20 cellular contexts compared by ENCODE assay signal in the genomic region with DNA sequence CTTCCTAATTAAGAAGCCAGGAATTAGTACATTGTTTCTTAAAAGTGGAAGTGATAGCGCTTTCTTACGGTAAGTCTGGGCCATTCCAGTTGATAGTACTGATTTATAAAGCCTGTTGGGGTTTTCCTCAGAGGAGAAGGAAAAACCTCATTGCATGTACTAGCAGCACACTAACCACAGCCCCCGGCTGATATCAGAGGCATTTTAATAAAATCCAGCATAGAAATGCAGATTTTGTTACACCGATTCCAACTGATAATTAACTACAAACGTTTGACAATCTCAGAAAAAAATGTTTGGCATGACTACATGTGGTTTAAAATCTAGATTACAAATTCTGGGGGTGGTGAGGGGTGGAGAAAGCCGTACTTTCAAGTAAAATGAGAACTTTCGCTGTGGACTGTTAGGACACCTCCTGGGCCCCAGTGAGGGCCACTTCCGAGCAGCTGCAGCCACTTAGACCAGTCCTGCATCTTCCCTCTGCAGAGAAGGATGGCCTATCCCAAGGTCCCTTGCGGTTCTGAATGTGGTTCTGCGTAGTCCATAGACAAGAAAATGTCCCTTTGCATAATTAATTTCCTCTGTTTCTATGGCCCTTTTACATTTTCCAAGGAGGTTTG.
A peak's percentile ranks its signal among the peaks of the same experiment; 100 is the strongest.
DNase-seq lines count a peak whose midpoint lies in the region; ATAC-seq, FAIRE-seq and TF ChIP-seq lines count a peak whose summit lies in the region.
"Had no signal": no experiment of that assay in that cellular context is flagged by ENCODE, and none has a peak within 500 bp of the region (broad histone marks: within the 10 kb centered on the region; RNA-seq: fewer than 3 reads in every experiment).

No MANE protein-coding gene starts in this region.

- FAIRE-seq in GM18507 (lab: Jason Lieb, UNC) = peak; percentile 9

- no peaks in the 10 kb centered on the region for H3K4me1 Mint-ChIP-seq in stimulated activated naive CD8-positive, alpha-beta T cell treated with anti-CD3 and anti-CD28 coated beads, Interleukin-15, amount 100 ng/mL, for 72 hours

- H3K9me3 ChIP-seq in left lung = no peaks in the 10 kb centered on the region

- no peak overlapping the region for H3K27ac ChIP-seq in left lung

- no peaks in the 10 kb centered on the region for H3K27me3 ChIP-seq in left lung

- no peak overlapping the region for H3K27ac Mint-ChIP-seq in stimulated activated naive CD8-positive, alpha-beta T cell treated with anti-CD3 and anti-CD28 coated beads, Interleukin-15, amount 100 ng/mL, for 72 hours
- H3K27ac Mint-ChIP-seq: CD8-positive, alpha-beta T cell had no signal

- H3K4me1 ChIP-seq in left lung = no peaks in the 10 kb centered on the region

- H3K27me3 Mint-ChIP-seq in stimulated activated naive CD8-positive, alpha-beta T cell treated with anti-CD3 and anti-CD28 coated beads, Interleukin-15, amount 100 ng/mL, for 72 hours = no peaks in the 10 kb centered on the region

- ATAC-seq in left lung = peak; percentile 26
- ATAC-seq in GM19397 (IDR thresholded peaks at IDR 0.05; ENCODE audit: unreplicated experiment) = no peak
- no peak for ATAC-seq in stimulated activated naive CD8-positive, alpha-beta T cell treated with anti-CD3 and anti-CD28 coated beads, Interleukin-15, amount 100 ng/mL, for 72 hours
- ATAC-seq: CD8-positive, alpha-beta T cell had no signal

- intact Hi-C loops in left lung (cut with DNase I) = no loop called here

- H3K4me3 Mint-ChIP-seq in stimulated activated naive CD8-positive, alpha-beta T cell treated with anti-CD3 and anti-CD28 coated beads, Interleukin-15, amount 100 ng/mL, for 72 hours = no peak overlapping the region
- H3K4me3 Mint-ChIP-seq: CD8-positive, alpha-beta T cell had no signal

- no peaks in the 10 kb centered on the region for H3K36me3 ChIP-seq in left lung

- H3K9me3 Mint-ChIP-seq in stimulated activated naive CD8-positive, alpha-beta T cell treated with anti-CD3 and anti-CD28 coated beads, Interleukin-15, amount 100 ng/mL, for 72 hours = no peaks in the 10 kb centered on the region
- H3K9me3 Mint-ChIP-seq: CD8-positive, alpha-beta T cell had no signal

- TF ChIP-seq CTCF in astrocyte of the cerebellum (IDR thresholded peaks at IDR 0.05; ENCODE audit: low read depth, low read length, missing control alignments) (no peak), left lung (IDR thresholded peaks at IDR 0.05) (no peak)

- in situ Hi-C loops in astrocyte of the cerebellum (cut with HindIII; ENCODE audit: low sequenced_read_pairs) = no loop called here

- DNase-seq in GM18507 (ENCODE audit: extremely low spot score, insufficient read length, low read depth) (no peak), astrocyte of the cerebellum (ENCODE audit: low read depth) (peak; percentile 16), left lung (no peak), SIG-M5 (lab: John Stamatoyannopoulos, UW) (no peak)
- DNase-seq in activated effector memory CD4-positive, alpha-beta T cell treated with Interleukin-2 at 50 U/mL for 16 hours = no peak
- no peak for DNase-seq in stimulated activated naive CD8-positive, alpha-beta T cell treated with anti-CD3 and anti-CD28 coated beads, Interleukin-15, amount 100 ng/mL, for 72 hours
- DNase-seq: C1 segment of cervical spinal cord; CD8-positive, alpha-beta T cell; DMS153; GDM1; H7; KBM-7; NCI-H1105; NCI-H146; NCI-H2029; NCI-H226; NCI-H510A treated with DMSO at 0.1 percent for 48 hours; NCI-H748 treated with DMSO at 0.1 percent for 48 hours; T-helper 1 cell had no signal

- H3K4me3 ChIP-seq in astrocyte of the cerebellum (ENCODE audit: low read depth, low read length) (no peak overlapping the region), left lung (no peak overlapping the region)
